Comparison of ENCODE assay signal across 8 cellular contexts in the genomic region with DNA sequence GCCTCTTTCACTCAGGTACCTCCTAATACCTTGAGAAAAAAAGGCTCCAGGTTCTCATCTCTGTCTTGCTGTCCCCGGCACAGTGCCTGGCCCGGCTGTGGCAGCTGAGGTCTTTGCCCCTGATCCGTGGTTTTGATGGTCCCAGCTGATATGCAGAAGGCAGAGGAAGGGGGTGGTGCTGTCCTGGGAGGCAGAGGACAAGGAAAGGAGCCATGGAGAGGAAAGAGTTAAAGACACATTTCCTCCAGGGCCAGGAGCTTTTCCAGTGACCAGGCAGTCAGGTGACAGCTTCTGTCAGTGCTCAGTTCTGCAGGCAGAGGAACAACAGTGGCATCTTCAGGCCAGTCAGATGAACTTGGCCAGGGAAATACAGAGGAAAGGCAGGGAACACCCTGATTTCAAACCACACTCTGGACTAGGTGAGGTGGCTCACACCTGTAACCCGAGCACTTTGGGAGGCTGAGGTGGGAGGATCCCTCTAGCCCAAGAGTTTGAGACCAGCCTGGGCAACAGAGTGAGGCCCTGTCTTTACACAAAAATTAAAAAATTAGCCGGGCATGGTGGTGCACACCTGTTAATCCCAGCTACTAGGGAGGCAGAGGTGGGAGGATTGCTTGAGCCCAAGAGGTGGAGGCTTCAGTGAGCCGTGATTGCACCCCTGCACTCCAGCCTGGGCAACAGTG. TPM values are rescaled to one million over a fixed set of nuclear protein-coding genes. Genes with fewer than 3 reads are reported as not detected.
A peak's percentile ranks its signal among the peaks of the same experiment; 100 is the strongest.
DNase-seq lines count a peak whose midpoint lies in the region; ATAC-seq, FAIRE-seq and TF ChIP-seq lines count a peak whose summit lies in the region.

No MANE protein-coding gene starts in this region.

- TF ChIP-seq POLR2A in endothelial cell of umbilical vein (IDR thresholded peaks at IDR 0.05; ENCODE audit: low read depth, low read length) = no peak

- TF ChIP-seq CTCF in HFF-Myc (IDR thresholded peaks at IDR 0.05; ENCODE audit: low read depth, low read length, missing control alignments) (peak; percentile 42), OCI-LY3 (IDR thresholded peaks at IDR 0.05; ENCODE audit: low read depth, low read length) (peak; percentile 47), endothelial cell of umbilical vein (IDR thresholded peaks at IDR 0.05; ENCODE audit: extremely low read depth in 1 of 2, insufficient read depth in 1 of 2, low read depth in 1 of 2, low read length in 2 of 2) (peak; percentile 11 to 30), progenitor cell of endocrine pancreas (IDR thresholded peaks at IDR 0.05; ENCODE audit: unreplicated experiment) (peak; percentile 56)

- DNase-seq in HFF-Myc (ENCODE audit: extremely low read depth, low read depth) = no peak
- no peak for DNase-seq in endothelial cell of umbilical vein (ENCODE audit: low read depth, low spot score)
- no peak for DNase-seq in progenitor cell of endocrine pancreas (ENCODE audit: low spot score, unreplicated experiment)
- DNase-seq in ureter (ENCODE audit: low spot score) = no peak

- no peaks in the 10 kb centered on the region for H3K9me3 Mint-ChIP-seq in progenitor cell of endocrine pancreas (ENCODE audit: low read depth)

- dilution Hi-C loops in endothelial cell of umbilical vein (cut with MboI; ENCODE audit: extremely low pct_ligation_motif_present, low sequenced_read_pairs) = no loop called here

- intact Hi-C loops in endothelial cell of umbilical vein (cut with micrococcal nuclease) = loop anchor here (5.0 kb wide), 1 partner anchor 1013 kb away; a partner anchor contains a TSS

- peak; percentile 26 for FAIRE-seq in endothelial cell of umbilical vein (lab: Jason Lieb, UNC)

- H2AFZ ChIP-seq in OCI-LY3 (ENCODE audit: low read depth, low read length) (no peak overlapping the region), endothelial cell of umbilical vein (ENCODE audit: low read depth, low read length) (no peak overlapping the region)

- H3K4me1 ChIP-seq in BLaER1 treated with 17β-estradiol and CSF1 and Interleukin-3, amounts not matched to agents 10 nM and 100 nM = peaks cover 26 to 45% (median 42%) of the 10 kb centered on the region in 10 experiments
- H3K4me1 ChIP-seq in OCI-LY3 (ENCODE audit: low read length) (peaks cover 10% of the 10 kb centered on the region), endothelial cell of umbilical vein (ENCODE audit: control insufficient read depth, extremely low read depth, insufficient read depth, low read length) (peaks cover 11% of the 10 kb centered on the region)

- H3K79me2 ChIP-seq in OCI-LY3 (ENCODE audit: low read length) (peaks cover 10% of the 10 kb centered on the region), endothelial cell of umbilical vein (ENCODE audit: control insufficient read depth, insufficient read depth, low read length) (peaks cover 9% of the 10 kb centered on the region)

- peak overlapping the region in 9 of 11 experiments; percentile 8 to 92 (median 51); a peak in 13 of 22 replicates for H3K4me2 ChIP-seq in BLaER1 treated with 17β-estradiol and CSF1 and Interleukin-3, amounts not matched to agents 10 nM and 100 nM
- no peak overlapping the region for H3K4me2 ChIP-seq in OCI-LY3 (ENCODE audit: low read length)
- no peak overlapping the region for H3K4me2 ChIP-seq in endothelial cell of umbilical vein (ENCODE audit: insufficient read depth, low read length)

- H3K9me3 ChIP-seq in BLaER1 treated with 17β-estradiol and CSF1 and Interleukin-3, amounts not matched to agents 10 nM and 100 nM (replicated peaks in 1 of 11) = no peaks in the 10 kb centered on the region
- H3K9me3 ChIP-seq in OCI-LY3 (ENCODE audit: insufficient read depth, low read length) (no peaks in the 10 kb centered on the region), endothelial cell of umbilical vein (replicated peaks; ENCODE audit: control insufficient read depth, insufficient read depth, low read length) (no peaks in the 10 kb centered on the region)

- H3K4me3 ChIP-seq in BLaER1 treated with 17β-estradiol and CSF1 and Interleukin-3, amounts not matched to agents 10 nM and 100 nM = no peak overlapping the region
- no peak overlapping the region for H3K4me3 ChIP-seq in HFF-Myc (replicated peaks; ENCODE audit: low read depth, low read length)
- H3K4me3 ChIP-seq in OCI-LY3 (ENCODE audit: low read length) = no peak overlapping the region
- no peak overlapping the region for H3K4me3 ChIP-seq in endothelial cell of umbilical vein (replicated peaks in 1 of 3; ENCODE audit: insufficient read depth in 1 of 3, low read depth in 1 of 3, low read length in 3 of 3)

- H3K36me3 ChIP-seq in BLaER1 treated with 17β-estradiol and CSF1 and Interleukin-3, amounts not matched to agents 10 nM and 100 nM = no peaks in the 10 kb centered on the region
- no peaks in the 10 kb centered on the region for H3K36me3 ChIP-seq in OCI-LY3 (replicated peaks; ENCODE audit: low read depth, low read length)
- H3K36me3 ChIP-seq in endothelial cell of umbilical vein (ENCODE audit: control insufficient read depth in 2 of 2, extremely low read depth in 1 of 2, insufficient read depth in 2 of 2, low read length in 2 of 2) = no peaks in the 10 kb centered on the region

- H3K4me1 Mint-ChIP-seq in progenitor cell of endocrine pancreas (ENCODE audit: low read depth) = peaks cover 13% of the 10 kb centered on the region

- H4K20me1 ChIP-seq in BLaER1 treated with 17β-estradiol and CSF1 and Interleukin-3, amounts not matched to agents 10 nM and 100 nM = no peaks in the 10 kb centered on the region; a peak in 2 of 22 replicates
- H4K20me1 ChIP-seq in OCI-LY3 (ENCODE audit: insufficient read depth, low read length) (no peaks in the 10 kb centered on the region), endothelial cell of umbilical vein (replicated peaks; ENCODE audit: control insufficient read depth, extremely low read depth, insufficient read depth, low read length) (no peaks in the 10 kb centered on the region)

- BruUV-seq in endothelial cell of umbilical vein (replicated peaks; lab: Mats Ljungman, UMichigan) = no TSS peak

- no peaks in the 10 kb centered on the region for H3K27me3 ChIP-seq in BLaER1 treated with 17β-estradiol and CSF1 and Interleukin-3, amounts not matched to agents 10 nM and 100 nM
- H3K27me3 ChIP-seq in OCI-LY3 (ENCODE audit: low read depth, low read length) (no peaks in the 10 kb centered on the region), endothelial cell of umbilical vein (ENCODE audit: control insufficient read depth in 2 of 2, insufficient read depth in 2 of 2, low read length in 2 of 2) (no peaks in the 10 kb centered on the region)

- ATAC-seq in HG02678 (IDR thresholded peaks at IDR 0.05; ENCODE audit: unreplicated experiment) (no peak), GM19328 (IDR thresholded peaks at IDR 0.05; ENCODE audit: unreplicated experiment) (no peak)

- 0 out of 22 replicates have a peak overlapping the region, but pooled peaks of 1 of the 11 experiments have one; percentile 7 for H3K9ac ChIP-seq in BLaER1 treated with 17β-estradiol and CSF1 and Interleukin-3, amounts not matched to agents 10 nM and 100 nM
- no peak overlapping the region for H3K9ac ChIP-seq in OCI-LY3 (ENCODE audit: low read length)
- H3K9ac ChIP-seq in endothelial cell of umbilical vein (replicated peaks; ENCODE audit: extremely low read depth, insufficient read depth, low read length) = no peak overlapping the region

- CTCF ChIA-PET in endothelial cell of umbilical vein (lab: Charles Lee) = interaction anchor here (0.6 to 13.5 kb wide), 14 partner anchors 9 to 633 kb away, joined by 3 to 236 read pairs (median 8); a partner anchor contains a TSS

- POLR2A ChIA-PET in endothelial cell of umbilical vein (lab: Charles Lee) = no interaction called here

- H3K27me3 Mint-ChIP-seq in progenitor cell of endocrine pancreas = peaks cover 27% of the 10 kb centered on the region

- H3K36me3 Mint-ChIP-seq in progenitor cell of endocrine pancreas (ENCODE audit: insufficient read depth) = no peaks in the 10 kb centered on the region

- H3K9me1 ChIP-seq in endothelial cell of umbilical vein (replicated peaks; ENCODE audit: control insufficient read depth, extremely low read depth, insufficient read depth, low read length) = no peaks in the 10 kb centered on the region

- H3K4me3 Mint-ChIP-seq in progenitor cell of endocrine pancreas (ENCODE audit: low read depth) = no peak overlapping the region

- H3K27ac ChIP-seq in BLaER1 treated with 17β-estradiol and CSF1 and Interleukin-3, amounts not matched to agents 10 nM and 100 nM = no peak overlapping the region
- H3K27ac ChIP-seq in OCI-LY3 (ENCODE audit: low read length) = no peak overlapping the region
- no peak overlapping the region for H3K27ac ChIP-seq in endothelial cell of umbilical vein (ENCODE audit: insufficient read depth, low read depth, low read length)

- no peak overlapping the region for H3K27ac Mint-ChIP-seq in progenitor cell of endocrine pancreas

TF ChIP-seq in endothelial cell of umbilical vein, 7 proteins besides CTCF, POLR2A, EP300 and RAD21 (continues in another document):
- TF ChIP-seq, protein P1, sequence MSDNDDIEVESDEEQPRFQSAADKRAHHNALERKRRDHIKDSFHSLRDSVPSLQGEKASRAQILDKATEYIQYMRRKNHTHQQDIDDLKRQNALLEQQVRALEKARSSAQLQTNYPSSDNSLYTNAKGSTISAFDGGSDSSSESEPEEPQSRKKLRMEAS (IDR thresholded peaks at IDR 0.05; ENCODE audit: insufficient read depth, insufficient read length) = no peak
- TF ChIP-seq EZH2 (IDR thresholded peaks at IDR 0.05; ENCODE audit: borderline replicate concordance, low read depth, low read length, severe bottlenecking) = no peak
- TF ChIP-seq GATA2 (IDR thresholded peaks at IDR 0.05; ENCODE audit: insufficient read depth, insufficient read length, low read depth, low read length) = no peak

RNA-seq across cellular contexts. Expression of a gene that starts 3.3 kb away (rescaled TPM):
- total RNA-seq in endothelial cell of umbilical vein (38.6 and 39.0 TPM in 2 replicates), progenitor cell of endocrine pancreas (50.5 and 54.5 TPM in 2 replicates), ureter (47.1 TPM)
- polyA plus RNA-seq in endothelial cell of umbilical vein = 26.2 and 30.0 TPM in 2 replicates
- 18.5 and 22.0 TPM in 2 replicates for polyA plus RNA-seq in endothelial cell of umbilical vein (2011; cell fraction: cytosol; rRNA removed)
- 91.9 and 109 TPM in 2 replicates for polyA plus RNA-seq in endothelial cell of umbilical vein (2011; cell fraction: nucleus; rRNA removed)
- 36.8 and 38.3 TPM in 2 replicates for polyA plus RNA-seq in endothelial cell of umbilical vein (2012)
- 37.6 and 39.0 TPM in 2 replicates for polyA minus RNA-seq in endothelial cell of umbilical vein
- polyA minus RNA-seq in endothelial cell of umbilical vein (2011; cell fraction: cytosol; rRNA and poly(A)+ RNA removed) = 12.0 TPM
- polyA minus RNA-seq in endothelial cell of umbilical vein (2011; cell fraction: nucleus; rRNA and poly(A)+ RNA removed) = 42.8 and 47.5 TPM in 2 replicates

RNA-seq across cellular contexts. Expression of a gene that starts 24.7 kb away (rescaled TPM):
- not detected in 2 replicates for total RNA-seq in endothelial cell of umbilical vein
- polyA plus RNA-seq in endothelial cell of umbilical vein = 0.01 and 0.02 TPM in 2 replicates
- polyA plus RNA-seq in endothelial cell of umbilical vein (2011; cell fraction: cytosol; rRNA removed) = not detected in 2 replicates
- polyA plus RNA-seq in endothelial cell of umbilical vein (2011; cell fraction: nucleus; rRNA removed) = not detected in 2 replicates
- polyA plus RNA-seq in endothelial cell of umbilical vein (2012) = not detected in 2 replicates
- polyA minus RNA-seq in endothelial cell of umbilical vein = not detected in 2 replicates
- polyA minus RNA-seq in endothelial cell of umbilical vein (2011; cell fraction: cytosol; rRNA and poly(A)+ RNA removed) = not detected
- polyA minus RNA-seq in endothelial cell of umbilical vein (2011; cell fraction: nucleus; rRNA and poly(A)+ RNA removed) = not detected in 2 replicates
- 2.6 TPM in 2 replicates for total RNA-seq in progenitor cell of endocrine pancreas
- total RNA-seq in ureter = 1.7 TPM

Comparison
In these comparisons a context has a peak if more than half of its experiments do, and no peak if none do; other contexts are left out.
1. H3K4me2 ChIP-seq: peak in BLaER1 treated with 17β-estradiol and CSF1 and Interleukin-3, amounts not matched to agents 10 nM and 100 nM (9 of 11); none in OCI-LY3 (single experiment) and endothelial cell of umbilical vein (single experiment).
2. Peak in every context shown above with its lines, with median percentiles within 50 percentile points of each other: CTCF ChIP-seq.